In genomic region chr4:174119818-174120217, GRCh38 we compare ENCODE assay signal across 12 cellular contexts.
DNase-seq lines count a peak whose midpoint lies in the region; ATAC-seq and TF ChIP-seq lines count a peak whose summit lies in the region.
"Had no signal": no experiment of that assay in that cellular context is flagged by ENCODE, and none has a peak within 500 bp of the region (broad histone marks: within the 10 kb centered on the region; RNA-seq: fewer than 3 reads in every experiment).

No MANE protein-coding gene starts in this region.

- no peaks in the 10 kb centered on the region; the same call in 1 of the 2 replicates for H3K9me2 ChIP-seq in PC-3 (replicated peaks; ENCODE audit: low read length)

- H3K27me3 ChIP-seq in PC-3 (ENCODE audit: low read length), result peaks cover 69% of the 10 kb centered on the region

- no peaks in the 10 kb centered on the region for H3K36me3 ChIP-seq in PC-3 (ENCODE audit: low read depth, low read length)

- no peak for ATAC-seq in PC-3
- no peak for ATAC-seq in HG03432 (IDR thresholded peaks at IDR 0.05; ENCODE audit: unreplicated experiment)
- ATAC-seq in HG03097 (IDR thresholded peaks at IDR 0.05; ENCODE audit: low FRiP score, unreplicated experiment), result no peak
- ATAC-seq: effector memory CD8-positive, alpha-beta T cell had no signal

- CTCF ChIA-PET in PC-3 (lab: Charles Lee), result no interaction called here

- no peak overlapping the region for H3K27ac ChIP-seq in PC-3 (ENCODE audit: low read length)
- H3K27ac ChIP-seq: C4-2B had no signal

- DNase-seq in AG10803 (ENCODE audit: low read depth) (no peak), PC-3 (no peak), fibroblast of mammary gland (ENCODE audit: low read depth) (peak; percentile 19), pons (ENCODE audit: low spot score) (peak; percentile 19), NCI-H2227 treated with DMSO at 0.1 percent for 48 hours (lab: John Stamatoyannopoulos, UW) (no peak), NCI-H1436 (lab: John Stamatoyannopoulos, UW) (no peak)
- DNase-seq: activated CD4-positive, alpha-beta T cell treated with anti-CD3 and anti-CD28 coated beads for 1 hour; immature natural killer cell had no signal

- H3K9ac ChIP-seq in PC-3 (ENCODE audit: low read length), result no peak overlapping the region

- BruUV-seq in PC-3 (replicated peaks; lab: Mats Ljungman, UMichigan), result no TSS peak

- no peaks in the 10 kb centered on the region for H3K79me2 ChIP-seq in PC-3 (ENCODE audit: low read length)

- H3K9me3 ChIP-seq in PC-3 (ENCODE audit: low read length), result no peaks in the 10 kb centered on the region

- POLR2A ChIA-PET in PC-3 (lab: Charles Lee; ENCODE audit: unreplicated experiment), result no interaction called here

- no peak for TF ChIP-seq CTCF in AG10803 (conservative IDR thresholded peaks at IDR 0.05; ENCODE audit: low read length)
- TF ChIP-seq CTCF in PC-3 (conservative IDR thresholded peaks at IDR 0.05; ENCODE audit: low read depth, low read length), result no peak
- TF ChIP-seq CTCF in fibroblast of mammary gland (conservative IDR thresholded peaks at IDR 0.05; ENCODE audit: control insufficient read depth, insufficient read depth, low read depth, low read length), result no peak

- H3K4me3 ChIP-seq in AG10803 (ENCODE audit: low read length) (peak overlapping the region; percentile 61), PC-3 (ENCODE audit: low read length) (peak overlapping the region; percentile 62; the same call in 1 of the 2 replicates), fibroblast of mammary gland (ENCODE audit: control insufficient read depth, low read depth, low read length) (peak overlapping the region; percentile 14)

- 0 out of 2 replicates have a peak, but pooled peaks cover 4% of the 10 kb centered on the region for H3K4me1 ChIP-seq in PC-3 (ENCODE audit: insufficient read depth, low read length)

- no peaks in the 10 kb centered on the region for H4K20me1 ChIP-seq in PC-3 (ENCODE audit: low read length)

- peak overlapping the region; percentile 50; the same call in 1 of the 2 replicates for H2AFZ ChIP-seq in PC-3 (ENCODE audit: low read length)

- intact Hi-C loops in PC-3 (cut with micrococcal nuclease), result loop anchor here (5.0 kb wide), 1 partner anchor 613 kb away; no protein-coding TSS in a partner anchor

- H3F3A ChIP-seq in PC-3 (ENCODE audit: low read length, unreplicated experiment), result no peaks in the 10 kb centered on the region

- H3K4me2 ChIP-seq in PC-3 (ENCODE audit: low read length), result peak overlapping the region; percentile 83

Comparison
In these comparisons a context has a peak if more than half of its experiments do, and no peak if none do; other contexts are left out.
1. DNase-seq: peak in fibroblast of mammary gland (single experiment) and pons (single experiment); none in AG10803 (single experiment), PC-3 (single experiment), NCI-H2227 treated with DMSO at 0.1 percent for 48 hours (single experiment) and NCI-H1436 (single experiment).
2. Peak in every context shown above with its lines, with median percentiles within 50 percentile points of each other: H3K4me3 ChIP-seq.